19 cellular contexts compared by ENCODE assay signal in the genomic region with DNA sequence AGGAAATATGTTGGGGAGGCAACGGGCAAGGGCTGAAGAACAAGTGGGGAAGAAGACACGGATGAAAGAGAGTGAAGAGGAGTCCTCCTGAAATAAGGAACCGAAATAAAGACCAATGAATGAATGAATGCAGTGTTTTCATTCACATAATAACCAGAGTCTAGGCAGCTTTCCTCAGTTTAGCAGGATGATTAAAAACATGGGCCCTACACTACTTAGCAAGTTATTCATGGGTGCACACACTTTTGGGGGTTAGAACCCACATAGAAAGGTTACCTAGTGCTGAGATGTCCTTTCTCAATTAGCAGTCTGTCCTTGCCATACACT. TPM values are rescaled to one million over a fixed set of nuclear protein-coding genes. Genes with fewer than 3 reads are reported as not detected.
DNase-seq lines count a peak whose midpoint lies in the region; ATAC-seq, FAIRE-seq and TF ChIP-seq lines count a peak whose summit lies in the region.
"Had no signal": no experiment of that assay in that cellular context is flagged by ENCODE, and none has a peak within 500 bp of the region (broad histone marks: within the 10 kb centered on the region; RNA-seq: fewer than 3 reads in every experiment).

No MANE protein-coding gene starts in this region.

- H3K9me3 Mint-ChIP-seq in activated T-helper 2 cell treated with anti-CD3 and anti-CD28 coated beads, Interferon-gamma antibody, Interleukin-2, Interleukin-4, amounts not matched to agents 10 μg/mL and 5 μg/mL and 100 μg/mL, durations not matched to agents 14 hours and 24 hours and 36 hours = no peaks in the 10 kb centered on the region
- peaks cover 5% of the 10 kb centered on the region for H3K9me3 Mint-ChIP-seq in neural progenitor cell
- H3K9me3 Mint-ChIP-seq in CD4-positive, alpha-beta T cell = no peaks in the 10 kb centered on the region
- H3K9me3 Mint-ChIP-seq: CD8-positive, alpha-beta T cell; H9; HFFc6 had no signal

- peak; percentile 42 for FAIRE-seq in GM18507 (lab: Jason Lieb, UNC)
- FAIRE-seq: A549 had no signal

- H3K4me1 ChIP-seq in neural progenitor cell = peaks cover 7% of the 10 kb centered on the region
- no peaks in the 10 kb centered on the region for H3K4me1 ChIP-seq in smooth muscle cell (ENCODE audit: low read depth)
- H3K4me1 ChIP-seq: BE2C had no signal

- no peaks in the 10 kb centered on the region for H3K27me3 Mint-ChIP-seq in activated T-helper 2 cell treated with anti-CD3 and anti-CD28 coated beads, Interferon-gamma antibody, Interleukin-2, Interleukin-4, amounts not matched to agents 10 μg/mL and 5 μg/mL and 100 μg/mL, durations not matched to agents 14 hours and 24 hours and 36 hours (ENCODE audit: low read depth)
- H3K27me3 Mint-ChIP-seq in neural progenitor cell (ENCODE audit: insufficient read depth, low read depth) = peaks cover 3% of the 10 kb centered on the region
- no peaks in the 10 kb centered on the region for H3K27me3 Mint-ChIP-seq in CD4-positive, alpha-beta T cell

- no peaks in the 10 kb centered on the region for H4K20me1 ChIP-seq in neural progenitor cell (ENCODE audit: low read depth)
- no peaks in the 10 kb centered on the region for H4K20me1 ChIP-seq in smooth muscle cell (ENCODE audit: low read depth)

- H3K9me3 ChIP-seq in neural progenitor cell (ENCODE audit: low read depth) (no peaks in the 10 kb centered on the region), smooth muscle cell (replicated peaks; ENCODE audit: low read depth) (no peaks in the 10 kb centered on the region)
- H3K9me3 ChIP-seq in CD4-positive, alpha-beta T cell (ENCODE audit: control insufficient read depth, low read length) = no peaks in the 10 kb centered on the region
- H3K9me3 ChIP-seq: A549, BE2C had no signal

- intact Hi-C loops in activated T-helper 2 cell treated with anti-CD3 and anti-CD28 coated beads, Interferon-gamma antibody, Interleukin-2, Interleukin-4, amounts not matched to agents 10 μg/mL and 5 μg/mL and 100 μg/mL, durations not matched to agents 14 hours and 24 hours and 36 hours (cut with micrococcal nuclease) = no loop called here
- intact Hi-C loops in CD4-positive, alpha-beta T cell (cut with DNase I, micrococcal nuclease) = no loop called here

- no peak overlapping the region for H3K4me2 ChIP-seq in neural progenitor cell
- no peak overlapping the region for H3K4me2 ChIP-seq in smooth muscle cell
- H3K4me2 ChIP-seq: A549 had no signal

- WGBS in smooth muscle cell (ENCODE audit: low lambda C conversion rate) = 65% methylated on average over 3 of the region's 3 CpGs

- H3K36me3 ChIP-seq in neural progenitor cell = no peaks in the 10 kb centered on the region
- H3K36me3 ChIP-seq in smooth muscle cell (ENCODE audit: low read depth) = no peaks in the 10 kb centered on the region
- H3K36me3 ChIP-seq: BE2C had no signal

- no peak for TF ChIP-seq CTCF in neural progenitor cell (IDR thresholded peaks at IDR 0.05)
- TF ChIP-seq CTCF in smooth muscle cell (IDR thresholded peaks at IDR 0.05; ENCODE audit: borderline replicate concordance, insufficient read depth, poor library complexity, severe bottlenecking) = no peak
- TF ChIP-seq CTCF in CD4-positive, alpha-beta T cell (IDR thresholded peaks at IDR 0.05) = no peak
- TF ChIP-seq CTCF in GM13977 (IDR thresholded peaks at IDR 0.05; ENCODE audit: extremely low read depth, insufficient read depth, missing control alignments) = no peak

- ATAC-seq in HG02885 (IDR thresholded peaks at IDR 0.05; ENCODE audit: poor library complexity, unreplicated experiment) = no peak
- ATAC-seq in CD4-positive, alpha-beta T cell (ENCODE audit: poor library complexity) = no peak
- ATAC-seq: A549; CD8-positive, alpha-beta T cell had no signal

- peak overlapping the region; percentile 15 for H3K27ac Mint-ChIP-seq in activated T-helper 2 cell treated with anti-CD3 and anti-CD28 coated beads, Interferon-gamma antibody, Interleukin-2, Interleukin-4, amounts not matched to agents 10 μg/mL and 5 μg/mL and 100 μg/mL, durations not matched to agents 14 hours and 24 hours and 36 hours
- H3K27ac Mint-ChIP-seq in neural progenitor cell = no peak overlapping the region
- no peak overlapping the region for H3K27ac Mint-ChIP-seq in CD4-positive, alpha-beta T cell
- H3K27ac Mint-ChIP-seq: CD8-positive, alpha-beta T cell; HFFc6 had no signal

- no peak overlapping the region for H3K4me3 Mint-ChIP-seq in activated T-helper 2 cell treated with anti-CD3 and anti-CD28 coated beads, Interferon-gamma antibody, Interleukin-2, Interleukin-4, amounts not matched to agents 10 μg/mL and 5 μg/mL and 100 μg/mL, durations not matched to agents 14 hours and 24 hours and 36 hours (ENCODE audit: low read depth)
- H3K4me3 Mint-ChIP-seq in neural progenitor cell = no peak overlapping the region
- no peak overlapping the region for H3K4me3 Mint-ChIP-seq in CD4-positive, alpha-beta T cell
- H3K4me3 Mint-ChIP-seq: CD8-positive, alpha-beta T cell; H9; HFFc6 had no signal

- CTCF ChIA-PET in HEK293T (lab: Yijun Ruan, JAX) = no interaction called here
- CTCF ChIA-PET in CD4-positive, alpha-beta T cell (lab: Charles Lee) = no interaction called here

- peaks cover 4% of the 10 kb centered on the region for H3F3A ChIP-seq in neural progenitor cell (ENCODE audit: low read depth)
- H3F3A ChIP-seq in smooth muscle cell (ENCODE audit: low read depth) = no peaks in the 10 kb centered on the region

- H3K4me1 Mint-ChIP-seq in activated T-helper 2 cell treated with anti-CD3 and anti-CD28 coated beads, Interferon-gamma antibody, Interleukin-2, Interleukin-4, amounts not matched to agents 10 μg/mL and 5 μg/mL and 100 μg/mL, durations not matched to agents 14 hours and 24 hours and 36 hours (ENCODE audit: low read depth) = peaks cover 18% of the 10 kb centered on the region
- H3K4me1 Mint-ChIP-seq in neural progenitor cell = peaks cover 12% of the 10 kb centered on the region
- H3K4me1 Mint-ChIP-seq in CD4-positive, alpha-beta T cell (ENCODE audit: low read depth) = peaks cover 6% of the 10 kb centered on the region

- POLR2A ChIA-PET in HEK293T (lab: Yijun Ruan, JAX) = no interaction called here
- POLR2A ChIA-PET in CD4-positive, alpha-beta T cell (lab: Charles Lee) = no interaction called here

- peaks cover 6% of the 10 kb centered on the region for H3K36me3 Mint-ChIP-seq in activated T-helper 2 cell treated with anti-CD3 and anti-CD28 coated beads, Interferon-gamma antibody, Interleukin-2, Interleukin-4, amounts not matched to agents 10 μg/mL and 5 μg/mL and 100 μg/mL, durations not matched to agents 14 hours and 24 hours and 36 hours (ENCODE audit: low read depth)
- H3K36me3 Mint-ChIP-seq in neural progenitor cell = peaks cover 3% of the 10 kb centered on the region
- H3K36me3 Mint-ChIP-seq in CD4-positive, alpha-beta T cell (ENCODE audit: low read depth) = no peaks in the 10 kb centered on the region
- H3K36me3 Mint-ChIP-seq: CD8-positive, alpha-beta T cell had no signal

- in situ Hi-C loops in GM13977 (cut with MboI; ENCODE audit: low pct_unique_long_range_greater_than_20kb, low sequenced_read_pairs, unreplicated experiment) = loop anchor here (10.0 kb wide), 1 partner anchor 57 kb away; no protein-coding TSS in a partner anchor

- H3K79me2 ChIP-seq in neural progenitor cell (ENCODE audit: low read depth) (no peaks in the 10 kb centered on the region), smooth muscle cell (ENCODE audit: low read depth) (no peaks in the 10 kb centered on the region)

- H3K9ac ChIP-seq in neural progenitor cell (no peak overlapping the region), smooth muscle cell (ENCODE audit: low read depth) (no peak overlapping the region)

- H3K27me3 ChIP-seq in neural progenitor cell (peaks cover 4% of the 10 kb centered on the region), smooth muscle cell (ENCODE audit: low read depth) (peaks cover 31% of the 10 kb centered on the region)
- no peaks in the 10 kb centered on the region for H3K27me3 ChIP-seq in CD4-positive, alpha-beta T cell (ENCODE audit: control insufficient read depth, insufficient read depth, low read length)

- peak overlapping the region; percentile 70 for H2AFZ ChIP-seq in neural progenitor cell (replicated peaks)
- H2AFZ ChIP-seq in smooth muscle cell (ENCODE audit: low read depth) = no peak overlapping the region

- H3K27ac ChIP-seq in neural progenitor cell (no peak overlapping the region), smooth muscle cell (ENCODE audit: low read depth) (no peak overlapping the region)
- no peak overlapping the region for H3K27ac ChIP-seq in CD4-positive, alpha-beta T cell (ENCODE audit: low read depth, low read length)
- H3K27ac ChIP-seq: A549, C4-2B had no signal

- H3K4me3 ChIP-seq in neural progenitor cell = no peak overlapping the region
- H3K4me3 ChIP-seq in smooth muscle cell = no peak overlapping the region
- H3K4me3 ChIP-seq: A549 had no signal

- no peak for DNase-seq in GM18507 (ENCODE audit: extremely low spot score, insufficient read length, low read depth)
- no peak for DNase-seq in HEK293T (ENCODE audit: extremely low spot score)
- DNase-seq in activated T-helper 2 cell treated with anti-CD3 and anti-CD28 coated beads, Interferon-gamma antibody, Interleukin-2, Interleukin-4, amounts not matched to agents 10 μg/mL and 5 μg/mL and 100 μg/mL, durations not matched to agents 14 hours and 24 hours and 36 hours (ENCODE audit: low spot score) = no peak
- no peak for DNase-seq in neural progenitor cell (ENCODE audit: low spot score)
- DNase-seq in smooth muscle cell (lab: John Stamatoyannopoulos, UW; ENCODE audit: unreplicated experiment) = no peak
- DNase-seq in CD4-positive, alpha-beta T cell = no peak
- DNase-seq in GM13977 (ENCODE audit: low spot score) = no peak
- DNase-seq: BE2C; CD8-positive, alpha-beta T cell; COR-L47; DND-41; GDM1; GOT3; H9; HFFc6; KBM-7 had no signal

TF ChIP-seq in HEK293T, 16 proteins besides CTCF, POLR2A, EP300 and RAD21:
- TF ChIP-seq SUZ12 (IDR thresholded peaks at IDR 0.05) = no peak
- peak; percentile 36; the same call in 1 of the 2 replicates for TF ChIP-seq CTBP1 (IDR thresholded peaks at IDR 0.05; ENCODE audit: borderline replicate concordance)

RNA-seq across cellular contexts. Expression of gene FUCA2, which starts 5.9 kb away (rescaled TPM):
- 20.9 and 22.8 TPM in 2 replicates for total RNA-seq in activated T-helper 2 cell treated with anti-CD3 and anti-CD28 coated beads, Interferon-gamma antibody, Interleukin-2, Interleukin-4, amounts not matched to agents 10 μg/mL and 5 μg/mL and 100 μg/mL, durations not matched to agents 14 hours and 24 hours and 36 hours
- 28.5 and 37.4 TPM in 2 replicates for total RNA-seq in neural progenitor cell (ENCODE audit: low replicate concordance)
- total RNA-seq in smooth muscle cell = 42.7 and 58.8 TPM in 2 replicates
- polyA plus RNA-seq in smooth muscle cell = 75.2 and 82.5 TPM in 2 replicates
- total RNA-seq in CD4-positive, alpha-beta T cell = 1 to 10 TPM; 1.1 to 1.5 TPM
